Comparison of ENCODE assay signal across 27 cellular contexts in the genomic region with DNA sequence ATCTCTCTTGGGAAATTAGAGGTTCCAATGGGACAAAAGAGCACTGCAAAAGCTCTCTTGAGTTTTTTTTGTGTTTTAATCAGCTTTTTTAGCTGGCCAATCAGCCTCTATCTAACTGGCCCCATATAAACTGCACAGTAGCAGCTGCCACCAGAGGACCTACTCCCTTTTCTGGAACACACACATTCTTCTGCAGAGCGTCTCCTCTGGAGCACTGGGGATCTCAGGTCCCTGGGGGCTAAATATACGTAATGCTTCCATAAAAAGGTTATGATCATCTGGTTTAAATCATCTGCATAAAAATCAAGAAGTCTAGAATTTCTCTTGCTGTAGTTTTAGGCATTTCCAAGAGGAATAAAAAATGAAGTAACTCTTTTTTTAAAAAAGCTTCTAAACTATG. TPM values are rescaled to one million over a fixed set of nuclear protein-coding genes. Genes with fewer than 3 reads are reported as not detected.
DNase-seq lines count a peak whose midpoint lies in the region; ATAC-seq, FAIRE-seq and TF ChIP-seq lines count a peak whose summit lies in the region.
"Had no signal": no experiment of that assay in that cellular context is flagged by ENCODE, and none has a peak within 500 bp of the region (broad histone marks: within the 10 kb centered on the region; RNA-seq: fewer than 3 reads in every experiment).

No MANE protein-coding gene starts in this region.

- H3K27ac ChIP-seq in HCT116 (ENCODE audit: low read depth, low read length) (no peak overlapping the region), HepG2 (ENCODE audit: extremely low read length, insufficient read depth, low read length) (no peak overlapping the region), neuronal stem cell (replicated peaks; ENCODE audit: low read length) (no peak overlapping the region), trophoblast cell (ENCODE audit: low read depth, low read length) (no peak overlapping the region)
- H3K27ac ChIP-seq: esophagus squamous epithelium, tibial nerve had no signal

- H3K9me3 ChIP-seq in HCT116 (ENCODE audit: control insufficient read depth in 1 of 2, insufficient read depth in 1 of 2, low read depth in 1 of 2, low read length in 2 of 2) (no peaks in the 10 kb centered on the region), HepG2 (ENCODE audit: low read length) (no peaks in the 10 kb centered on the region), neuronal stem cell (replicated peaks in 1 of 2; ENCODE audit: control insufficient read depth in 2 of 2, insufficient read depth in 1 of 2, low read depth in 1 of 2, low read length in 2 of 2) (no peaks in the 10 kb centered on the region), trophoblast cell (ENCODE audit: insufficient read depth, low read depth, low read length) (no peaks in the 10 kb centered on the region)
- H3K9me3 ChIP-seq: esophagus squamous epithelium, tibial nerve had no signal

- H2BK5ac ChIP-seq in neuronal stem cell (ENCODE audit: low read length) = no peak overlapping the region
- H2BK5ac ChIP-seq in trophoblast cell (ENCODE audit: low read depth, low read length, poor library complexity) = no peak overlapping the region

- H2AFZ ChIP-seq in HCT116 (ENCODE audit: low read depth, low read length, poor library complexity, severe bottlenecking) (no peak overlapping the region), HepG2 (ENCODE audit: low read length) (peak overlapping the region; percentile 70), neuronal stem cell (ENCODE audit: low read length) (no peak overlapping the region), trophoblast cell (ENCODE audit: insufficient read depth, low read length, poor library complexity) (no peak overlapping the region)

- H3K4me2 ChIP-seq in HCT116 (ENCODE audit: low read length) (no peak overlapping the region), HepG2 (ENCODE audit: low read depth, low read length) (peak overlapping the region; percentile 41), neuronal stem cell (ENCODE audit: insufficient read depth, low read length, poor library complexity, severe bottlenecking) (no peak overlapping the region), trophoblast cell (ENCODE audit: low read length) (no peak overlapping the region)

- H4K12ac ChIP-seq in trophoblast cell (ENCODE audit: low read depth, low read length) = no peak overlapping the region

- intact Hi-C loops in HCT116 (cut with micrococcal nuclease) (no loop called here), HepG2 (cut with micrococcal nuclease; ENCODE audit: unreplicated experiment) (loop anchor here (2.0 to 10.0 kb wide), 4 partner anchors 59 to 267 kb away; no protein-coding TSS in a partner anchor)

- FAIRE-seq in HepG2 (lab: Jason Lieb, UNC) (no peak), RCC 7860 (lab: Jason Lieb, UNC) (no peak)

- RAD21 ChIA-PET in HCT116 (lab: Charles Lee; ENCODE audit: low non-redundant PET in 1 of 2, low total read pairs in 2 of 2, uncharacterized antibody in 2 of 2, unreplicated experiment in 2 of 2) = no interaction called here

- CTCF ChIA-PET in HCT116 (lab: Charles Lee) (interaction anchor here (0.9 to 1.3 kb wide), 3 partner anchors 267 to 511 kb away, joined by 3 to 5 read pairs (median 3); no protein-coding TSS in a partner anchor), HepG2 (lab: Yijun Ruan, JAX; ENCODE audit: low intra/inter-chr PET ratio, low total read pairs) (interaction anchor here (1.4 to 2.4 kb wide), 2 partner anchors 246 to 266 kb away, joined by 4 to 13 read pairs; no protein-coding TSS in a partner anchor)
- CTCF ChIA-PET in activated CD8-positive, alpha-beta memory T cell treated with anti-CD3 and anti-CD28 coated beads, Interleukin-2, amount 10 ng/mL, durations not matched to agents 7 days and 5 days (lab: Charles Lee) = no interaction called here

- in situ Hi-C loops in HepG2 (cut with HindIII; ENCODE audit: extremely low pct_ligation_motif_present, low pct_unique_long_range_greater_than_20kb) = loop anchor here (25.0 kb wide), 1 partner anchor 612 kb away; no protein-coding TSS in a partner anchor

- H2BK120ac ChIP-seq in neuronal stem cell (ENCODE audit: low read depth, low read length) (no peak overlapping the region), trophoblast cell (ENCODE audit: insufficient read depth, low read length, poor library complexity) (no peak overlapping the region)

- H3K79me2 ChIP-seq in HCT116 (ENCODE audit: insufficient read depth, low read length) = no peaks in the 10 kb centered on the region
- H3K79me2 ChIP-seq in HepG2 (ENCODE audit: insufficient read depth, low read length) = no peaks in the 10 kb centered on the region
- H3K79me2 ChIP-seq in trophoblast cell (ENCODE audit: control insufficient read depth, insufficient read depth, low read length, poor library complexity) = no peaks in the 10 kb centered on the region

- H3K4me1 ChIP-seq in HCT116 (ENCODE audit: control insufficient read depth in 1 of 2, insufficient read depth in 2 of 2, low read length in 2 of 2) = no peaks in the 10 kb centered on the region
- H3K4me1 ChIP-seq in HepG2 (ENCODE audit: insufficient read depth, low read length) = peaks cover 14% of the 10 kb centered on the region
- H3K4me1 ChIP-seq in neuronal stem cell (ENCODE audit: control insufficient read depth in 2 of 2, insufficient read depth in 1 of 2, low read depth in 1 of 2, low read length in 2 of 2) = no peaks in the 10 kb centered on the region
- no peaks in the 10 kb centered on the region for H3K4me1 ChIP-seq in trophoblast cell (ENCODE audit: control insufficient read depth in 1 of 2, insufficient read depth in 2 of 2, low read length in 2 of 2)
- H3K4me1 ChIP-seq: esophagus squamous epithelium, tibial nerve had no signal

- no peak for DNase-seq in HCT116 (ENCODE audit: low read depth, low spot score)
- DNase-seq in NCI-H526 treated with DMSO at 0.1 percent for 48 hours (lab: John Stamatoyannopoulos, UW) = peak; percentile 4
- DNase-seq in cardiac fibroblast (ENCODE audit: low read depth in 2 of 2) = peak; percentile 22 to 50
- DNase-seq in HepG2 (ENCODE audit: low spot score) = peak; percentile 47
- DNase-seq in activated CD8-positive, alpha-beta memory T cell treated with anti-CD3 and anti-CD28 coated beads, Interleukin-2, amount 10 ng/mL, durations not matched to agents 7 days and 5 days = no peak
- no peak for DNase-seq in neuronal stem cell (ENCODE audit: low spot score)
- no peak for DNase-seq in trophoblast cell
- DNase-seq in RCC 7860 (ENCODE audit: low spot score) = no peak
- DNase-seq: activated B cell treated with CpG ODN at 0.5 μM for 24 hours; activated CD4-positive, alpha-beta memory T cell treated with anti-CD3 and anti-CD28 coated beads for 36 hours; activated naive CD4-positive, alpha-beta T cell treated with Interleukin-2 at 50 U/mL for 16 hours; amygdala; central memory CD4-positive, alpha-beta T cell; esophagus squamous epithelium; Kasumi-1; midbrain; NCI-H1105; NCI-H2081 treated with DMSO at 0.1 percent for 48 hours; NCI-H510A; SHP77 treated with DMSO at 0.1 percent for 48 hours; stimulated activated naive CD4-positive, alpha-beta T cell had no signal

- no peak overlapping the region for H3K4me3 Mint-ChIP-seq in activated CD8-positive, alpha-beta memory T cell treated with anti-CD3 and anti-CD28 coated beads, Interleukin-2, amount 10 ng/mL, durations not matched to agents 7 days and 5 days
- H3K4me3 Mint-ChIP-seq: activated B cell treated with CpG ODN at 0.5 μM for 24 hours; activated CD4-positive, alpha-beta memory T cell treated with anti-CD3 and anti-CD28 coated beads for 36 hours; natural killer cell treated with Interleukin-12 subunit alpha and Interleukin-12 subunit beta and Interleukin-15 and Interleukin-18, amount 100 ng/mL, for 72 hours had no signal

- no peak overlapping the region for H2BK15ac ChIP-seq in neuronal stem cell (ENCODE audit: low read length)

- BruUV-seq in HCT116 (replicated peaks; lab: Mats Ljungman, UMichigan) = no TSS peak
- BruUV-seq in HepG2 (replicated peaks; lab: Mats Ljungman, UMichigan) = no TSS peak

- ATAC-seq in HCT116 = peak; percentile 62
- ATAC-seq in HepG2 = peak; percentile 100
- ATAC-seq in activated CD8-positive, alpha-beta memory T cell treated with anti-CD3 and anti-CD28 coated beads, Interleukin-2, amount 10 ng/mL, durations not matched to agents 7 days and 5 days = no peak
- ATAC-seq: natural killer cell treated with Interleukin-12 subunit alpha and Interleukin-12 subunit beta and Interleukin-15 and Interleukin-18, amount 100 ng/mL, for 72 hours had no signal

- no peaks in the 10 kb centered on the region for H3K27me3 Mint-ChIP-seq in activated CD8-positive, alpha-beta memory T cell treated with anti-CD3 and anti-CD28 coated beads, Interleukin-2, amount 10 ng/mL, durations not matched to agents 7 days and 5 days
- H3K27me3 Mint-ChIP-seq: activated B cell treated with CpG ODN at 0.5 μM for 24 hours; activated CD4-positive, alpha-beta memory T cell treated with anti-CD3 and anti-CD28 coated beads for 36 hours; natural killer cell treated with Interleukin-12 subunit alpha and Interleukin-12 subunit beta and Interleukin-15 and Interleukin-18, amount 100 ng/mL, for 72 hours; progenitor cell of endocrine pancreas had no signal

- H3K4me3 ChIP-seq in HCT116 (replicated peaks in 1 of 2; ENCODE audit: low read depth in 1 of 2, low read length in 2 of 2) = no peak overlapping the region
- H3K4me3 ChIP-seq in cardiac fibroblast (replicated peaks in 1 of 2; ENCODE audit: low read depth in 2 of 2, low read length in 2 of 2) = no peak overlapping the region
- H3K4me3 ChIP-seq in HepG2 (replicated peaks in 1 of 3; ENCODE audit: insufficient read depth in 1 of 3, low read depth in 2 of 3, low read length in 3 of 3) = peak overlapping the region in 1 of 3 experiments; percentile 8; a peak in 1 of 6 replicates
- H3K4me3 ChIP-seq in neuronal stem cell (ENCODE audit: low read length in 2 of 2) = no peak overlapping the region
- H3K4me3 ChIP-seq in trophoblast cell (ENCODE audit: low read depth, low read length) = no peak overlapping the region
- H3K4me3 ChIP-seq: esophagus squamous epithelium, tibial nerve had no signal

- no peaks in the 10 kb centered on the region for H4K20me1 ChIP-seq in HCT116 (ENCODE audit: insufficient read depth)
- H4K20me1 ChIP-seq in HepG2 (ENCODE audit: insufficient read depth, low read length) = no peaks in the 10 kb centered on the region

- no peak for TF ChIP-seq EP300 in HepG2 (IDR thresholded peaks at IDR 0.05; ENCODE audit: low read depth in 2 of 2, low read length in 2 of 2)
- no peak for TF ChIP-seq EP300 in HepG2 (CRISPR knock-in tag; IDR thresholded peaks at IDR 0.05; ENCODE audit: borderline replicate concordance)

- H2AK5ac ChIP-seq in neuronal stem cell (ENCODE audit: low read depth, low read length) (no peak overlapping the region), trophoblast cell (ENCODE audit: low read length) (no peak overlapping the region)

- TF ChIP-seq POLR2A in HCT116 (IDR thresholded peaks at IDR 0.05; ENCODE audit: borderline replicate concordance, extremely low read depth, insufficient read depth, insufficient read length) (no peak), HepG2 (IDR thresholded peaks at IDR 0.05; ENCODE audit: insufficient read depth in 1 of 2, low read depth in 2 of 2, low read length in 2 of 2) (no peak)

- 53% methylated on average over 2 of the region's 2 CpGs for WGBS in HepG2 (ENCODE audit: low lambda C conversion rate)
- no CpG with 5 or more reads among the region's 2 CpGs for WGBS in neuronal stem cell (ENCODE audit: extremely low coverage in 2 of 2, insufficient read length in 2 of 2, insufficient replicate concordance in 1 of 2), 2 donors
- no CpG with 5 or more reads among the region's 2 CpGs for WGBS in trophoblast cell (ENCODE audit: extremely low coverage, insufficient coverage, insufficient read length)

- TF ChIP-seq CTCF in HCT116 (IDR thresholded peaks at IDR 0.05 in 2 of 3, conservative IDR thresholded peaks at IDR 0.05 in 1 of 3; ENCODE audit: borderline replicate concordance in 1 of 3, insufficient read depth in 1 of 3, low read depth in 2 of 3, low read length in 2 of 3) (no peak), cardiac fibroblast (IDR thresholded peaks at IDR 0.05; ENCODE audit: low read depth, low read length) (no peak), HepG2 (CRISPR knock-in tag; IDR thresholded peaks at IDR 0.05) (peak; percentile 68)

- peak; percentile 17; the same call in 1 of the 2 replicates for TF ChIP-seq RAD21 in HCT116 (IDR thresholded peaks at IDR 0.05; ENCODE audit: low read depth)
- TF ChIP-seq RAD21 in HepG2 (CRISPR knock-in tag; IDR thresholded peaks at IDR 0.05) = peak; percentile 59

- no peak overlapping the region for H3K27ac Mint-ChIP-seq in activated CD8-positive, alpha-beta memory T cell treated with anti-CD3 and anti-CD28 coated beads, Interleukin-2, amount 10 ng/mL, durations not matched to agents 7 days and 5 days
- H3K27ac Mint-ChIP-seq: activated B cell treated with CpG ODN at 0.5 μM for 24 hours; activated CD4-positive, alpha-beta memory T cell treated with anti-CD3 and anti-CD28 coated beads for 36 hours; natural killer cell treated with Interleukin-12 subunit alpha and Interleukin-12 subunit beta and Interleukin-15 and Interleukin-18, amount 100 ng/mL, for 72 hours; progenitor cell of endocrine pancreas had no signal

- H4K91ac ChIP-seq in neuronal stem cell (ENCODE audit: low read depth, low read length, poor library complexity) (no peak overlapping the region), trophoblast cell (ENCODE audit: low read depth, low read length) (no peak overlapping the region)

- H3K9me2 ChIP-seq in HCT116 (ENCODE audit: insufficient read depth) = no peaks in the 10 kb centered on the region

- no peaks in the 10 kb centered on the region for H3K36me3 Mint-ChIP-seq in activated CD8-positive, alpha-beta memory T cell treated with anti-CD3 and anti-CD28 coated beads, Interleukin-2, amount 10 ng/mL, durations not matched to agents 7 days and 5 days
- H3K36me3 Mint-ChIP-seq: activated CD4-positive, alpha-beta memory T cell treated with anti-CD3 and anti-CD28 coated beads for 36 hours; natural killer cell treated with Interleukin-12 subunit alpha and Interleukin-12 subunit beta and Interleukin-15 and Interleukin-18, amount 100 ng/mL, for 72 hours had no signal

- H3K23ac ChIP-seq in neuronal stem cell (ENCODE audit: low read depth, low read length, poor library complexity) = no peak overlapping the region
- H3K23ac ChIP-seq in trophoblast cell (ENCODE audit: low read length) = no peak overlapping the region

- H4K8ac ChIP-seq in neuronal stem cell (ENCODE audit: low read depth, low read length) (no peak overlapping the region), trophoblast cell (ENCODE audit: low read depth, low read length) (no peak overlapping the region)

- no peaks in the 10 kb centered on the region for H3K4me1 Mint-ChIP-seq in activated CD8-positive, alpha-beta memory T cell treated with anti-CD3 and anti-CD28 coated beads, Interleukin-2, amount 10 ng/mL, durations not matched to agents 7 days and 5 days
- H3K4me1 Mint-ChIP-seq: activated B cell treated with CpG ODN at 0.5 μM for 24 hours had no signal

- H3K4ac ChIP-seq in neuronal stem cell (ENCODE audit: low read length) = no peak overlapping the region
- no peak overlapping the region for H3K4ac ChIP-seq in trophoblast cell (ENCODE audit: low read depth, low read length)

- POLR2A ChIA-PET in HCT116 (lab: Charles Lee) (no interaction called here), HepG2 (lab: Yijun Ruan, JAX) (no interaction called here)

- H3K14ac ChIP-seq in neuronal stem cell (ENCODE audit: low read length) (no peak overlapping the region), trophoblast cell (ENCODE audit: low read length) (no peak overlapping the region)

- H3K9ac ChIP-seq in HCT116 (ENCODE audit: low read length) (no peak overlapping the region), HepG2 (ENCODE audit: insufficient read depth, low read depth, low read length) (no peak overlapping the region), neuronal stem cell (ENCODE audit: low read depth, low read length, poor library complexity) (no peak overlapping the region), trophoblast cell (ENCODE audit: low read length) (no peak overlapping the region)

- H3K36me3 ChIP-seq in HCT116 (ENCODE audit: control insufficient read depth in 1 of 2, insufficient read depth in 2 of 2, low read length in 2 of 2) (no peaks in the 10 kb centered on the region), HepG2 (replicated peaks in 1 of 2; ENCODE audit: control insufficient read depth in 1 of 2, insufficient read depth in 2 of 2, low read length in 2 of 2) (no peaks in the 10 kb centered on the region), neuronal stem cell (replicated peaks in 1 of 2; ENCODE audit: control insufficient read depth in 2 of 2, insufficient read depth in 2 of 2, low read length in 2 of 2) (no peaks in the 10 kb centered on the region), trophoblast cell (ENCODE audit: control insufficient read depth in 1 of 2, insufficient read depth in 2 of 2, low read length in 2 of 2) (no peaks in the 10 kb centered on the region)
- H3K36me3 ChIP-seq: esophagus squamous epithelium, tibial nerve had no signal

- H3K79me1 ChIP-seq in neuronal stem cell (ENCODE audit: low read depth, low read length) (no peaks in the 10 kb centered on the region), trophoblast cell (ENCODE audit: low read length) (no peaks in the 10 kb centered on the region)

- H2BK12ac ChIP-seq in neuronal stem cell (ENCODE audit: low read length) (no peak overlapping the region), trophoblast cell (ENCODE audit: low read length) (no peak overlapping the region)

- H3K18ac ChIP-seq in neuronal stem cell (ENCODE audit: low read length) = no peak overlapping the region
- no peak overlapping the region for H3K18ac ChIP-seq in trophoblast cell (ENCODE audit: low read length)

- H3K27me3 ChIP-seq in HCT116 (ENCODE audit: insufficient read depth, low read length) (no peaks in the 10 kb centered on the region), HepG2 (ENCODE audit: control insufficient read depth in 1 of 2, insufficient read depth in 2 of 2, low read length in 2 of 2) (no peaks in the 10 kb centered on the region), neuronal stem cell (ENCODE audit: control insufficient read depth in 3 of 3, insufficient read depth in 3 of 3, low read depth in 1 of 3, low read length in 3 of 3) (no peaks in the 10 kb centered on the region), trophoblast cell (ENCODE audit: insufficient read depth, low read length) (no peaks in the 10 kb centered on the region)
- H3K27me3 ChIP-seq: esophagus squamous epithelium, tibial nerve had no signal

- no peaks in the 10 kb centered on the region for H3K9me3 Mint-ChIP-seq in activated CD8-positive, alpha-beta memory T cell treated with anti-CD3 and anti-CD28 coated beads, Interleukin-2, amount 10 ng/mL, durations not matched to agents 7 days and 5 days (ENCODE audit: low read depth)
- H3K9me3 Mint-ChIP-seq: activated B cell treated with CpG ODN at 0.5 μM for 24 hours; activated CD4-positive, alpha-beta memory T cell treated with anti-CD3 and anti-CD28 coated beads for 36 hours had no signal

RNA-seq across cellular contexts. Expression of gene TSPAN8, which starts 32.3 kb away (rescaled TPM):
- 0.76 TPM for total RNA-seq in HCT116 (2021; ENCODE audit: unreplicated experiment)
- polyA plus RNA-seq in HCT116 (2012) = 0.12 TPM in 1 of 2 replicates, not detected in the other
- total RNA-seq in HepG2 (2016; rRNA removed; fragmentation: Illumina TruSeq; extraction: Trizol) = 3.2 and 3.9 TPM in 2 replicates
- 1.5 and 1.9 TPM in 2 replicates for total RNA-seq in HepG2 (2016; cell fraction: cytosol; rRNA removed; fragmentation: Illumina TruSeq; extraction: Trizol; ENCODE audit: low read depth)
- 3.2 and 3.7 TPM in 2 replicates for total RNA-seq in HepG2 (2016; cell fraction: insoluble cytoplasmic fraction; rRNA removed; fragmentation: Illumina TruSeq; extraction: Trizol)
- 2.6 and 4.1 TPM in 2 replicates for total RNA-seq in HepG2 (2016; cell fraction: membrane; rRNA removed; fragmentation: Illumina TruSeq; extraction: Trizol)
- 2.5 and 2.8 TPM in 2 replicates for total RNA-seq in HepG2 (2016; cell fraction: nucleus; rRNA removed; fragmentation: Illumina TruSeq; extraction: Trizol)
- polyA plus RNA-seq in HepG2 (2011; rRNA removed) = 2.0 and 3.4 TPM in 2 replicates
- 1.8 and 2.0 TPM in 2 replicates for polyA plus RNA-seq in HepG2 (2011; cell fraction: cytosol; rRNA removed)
- 0.50 and 0.56 TPM in 2 replicates for polyA plus RNA-seq in HepG2 (2011; cell fraction: nucleus; rRNA removed)
- 4.2 and 4.4 TPM in 2 replicates for polyA plus RNA-seq in HepG2 (2012)
- polyA plus RNA-seq in HepG2 (2016; cell fraction: cytosol; fragmentation: Illumina TruSeq; extraction: Trizol; ENCODE audit: low read depth) = 2.0 and 2.6 TPM in 2 replicates
- 3.7 and 4.0 TPM in 2 replicates for polyA plus RNA-seq in HepG2 (2016; cell fraction: insoluble cytoplasmic fraction; fragmentation: Illumina TruSeq; extraction: Trizol; ENCODE audit: low read depth)
- polyA plus RNA-seq in HepG2 (2016; cell fraction: membrane; fragmentation: Illumina TruSeq; extraction: Trizol; ENCODE audit: low read depth) = 1.8 and 2.3 TPM in 2 replicates
- 2.8 and 5.2 TPM in 2 replicates for polyA plus RNA-seq in HepG2 (2016; cell fraction: nucleus; fragmentation: Illumina TruSeq; extraction: Trizol; ENCODE audit: insufficient read depth, low read depth)
- polyA minus RNA-seq in HepG2 (2011; rRNA and poly(A)+ RNA removed; ENCODE audit: low replicate concordance) = 0.50 and 36.3 TPM in 2 replicates
- polyA minus RNA-seq in HepG2 (2011; cell fraction: cytosol; rRNA and poly(A)+ RNA removed) = 1.4 TPM in 1 of 2 replicates, not detected in the other
- polyA minus RNA-seq in HepG2 (2011; cell fraction: nucleus; rRNA and poly(A)+ RNA removed) = 0.99 and 2.1 TPM in 2 replicates
- total RNA-seq in activated CD8-positive, alpha-beta memory T cell treated with anti-CD3 and anti-CD28 coated beads, Interleukin-2, amount 10 ng/mL, durations not matched to agents 7 days and 5 days = not detected
- not detected for polyA plus RNA-seq in neuronal stem cell (2013, experiment 1 of 2)
- not detected for polyA plus RNA-seq in neuronal stem cell (2013, experiment 2 of 2)
- polyA plus RNA-seq in trophoblast cell (2013) = 0.15 and 0.32 TPM in 2 replicates
- total RNA-seq: activated B cell treated with CpG ODN at 0.5 μM for 24 hours; activated CD4-positive, alpha-beta memory T cell treated with anti-CD3 and anti-CD28 coated beads for 36 hours; HT1080; natural killer cell treated with Interleukin-12 subunit alpha and Interleukin-12 subunit beta and Interleukin-15 and Interleukin-18, amount 100 ng/mL, for 72 hours; OCI-LY7; T-helper 2 cell treated with Interferon-gamma antibody and Interleukin-4, amounts not matched to agents 100 ng/mL and 5 ng/mL, for 36 hours had no signal

Comparison
In these comparisons a context has a peak if more than half of its experiments do, and no peak if none do; other contexts are left out.
1. DNase-seq: peak in NCI-H526 treated with DMSO at 0.1 percent for 48 hours (single experiment), cardiac fibroblast (2 of 2) and HepG2 (single experiment); none in HCT116 (single experiment), activated CD8-positive, alpha-beta memory T cell treated with anti-CD3 and anti-CD28 coated beads, Interleukin-2, amount 10 ng/mL, durations not matched to agents 7 days and 5 days (single experiment), neuronal stem cell (single experiment), trophoblast cell (0 of 2) and RCC 7860 (single experiment).
2. Of the 20 proteins assayed by ChIP-seq in both HepG2 and HCT116: peak only in HepG2: CTCF; only in HCT116: none; in both: RAD21; in neither: 18.